In genomic region chr5:3359642-3360041, GRCh38 we compare ENCODE assay signal across 23 cellular contexts.
DNase-seq lines count a peak whose midpoint lies in the region; ATAC-seq and TF ChIP-seq lines count a peak whose summit lies in the region.
"Had no signal": no experiment of that assay in that cellular context is flagged by ENCODE, and none has a peak within 500 bp of the region (broad histone marks: within the 10 kb centered on the region; RNA-seq: fewer than 3 reads in every experiment).

No MANE protein-coding gene starts in this region.

- H3K4me3 Mint-ChIP-seq in glutamatergic neuron (ENCODE audit: unreplicated experiment) = no peak overlapping the region
- H3K4me3 Mint-ChIP-seq in type B pancreatic cell = no peak overlapping the region
- H3K4me3 Mint-ChIP-seq: CD4-positive, CD25-positive, alpha-beta regulatory T cell had no signal

- H3K27ac Mint-ChIP-seq in glutamatergic neuron (ENCODE audit: unreplicated experiment) = peak overlapping the region; percentile 3
- H3K27ac Mint-ChIP-seq in type B pancreatic cell = no peak overlapping the region
- H3K27ac Mint-ChIP-seq: CD4-positive, CD25-positive, alpha-beta regulatory T cell; IgD-negative memory B cell had no signal

- no peaks in the 10 kb centered on the region for H3K9me3 Mint-ChIP-seq in glutamatergic neuron (ENCODE audit: unreplicated experiment)
- peaks cover 5% of the 10 kb centered on the region for H3K9me3 Mint-ChIP-seq in type B pancreatic cell

- peaks cover 13% of the 10 kb centered on the region for H3K4me1 Mint-ChIP-seq in glutamatergic neuron (ENCODE audit: low read depth, unreplicated experiment)
- H3K4me1 Mint-ChIP-seq in type B pancreatic cell (ENCODE audit: unreplicated experiment) = no peaks in the 10 kb centered on the region
- H3K4me1 Mint-ChIP-seq: IgD-negative memory B cell had no signal

- DNase-seq in NCI-H82 (lab: John Stamatoyannopoulos, UW) = peak; percentile 1
- DNase-seq in NCI-H82 treated with DMSO at 0.1 percent for 48 hours (lab: John Stamatoyannopoulos, UW; ENCODE audit: unreplicated experiment) = no peak
- peak; percentile 79 for DNase-seq in NAMALWA (ENCODE audit: low spot score)
- no peak for DNase-seq in glutamatergic neuron
- peak; percentile 16 for DNase-seq in type B pancreatic cell (ENCODE audit: extremely low spot score, unreplicated experiment)
- DNase-seq in NCI-H510A treated with DMSO at 0.1 percent for 48 hours (lab: John Stamatoyannopoulos, UW) = no peak
- DNase-seq: 8988T; Caco-2; CD4-positive, CD25-positive, alpha-beta regulatory T cell; DMS53; GM23248; Karpas-422; NCI-H1092; NCI-H1436 treated with DMSO at 0.1 percent for 48 hours; NCI-H2029; NCI-H2171 treated with DMSO at 0.1 percent for 48 hours; NCI-H446; NCI-H748 treated with DMSO at 0.1 percent for 48 hours; SHP77 treated with DMSO at 0.1 percent for 48 hours; SK-N-SH had no signal

- peaks cover 3% of the 10 kb centered on the region for H3K27me3 Mint-ChIP-seq in glutamatergic neuron (ENCODE audit: unreplicated experiment)
- H3K27me3 Mint-ChIP-seq in type B pancreatic cell = peaks cover 25% of the 10 kb centered on the region
- H3K27me3 Mint-ChIP-seq: CD4-positive, CD25-positive, alpha-beta regulatory T cell; IgD-negative memory B cell had no signal

- H3K36me3 Mint-ChIP-seq in glutamatergic neuron (ENCODE audit: unreplicated experiment) (peaks cover 5% of the 10 kb centered on the region), type B pancreatic cell (no peaks in the 10 kb centered on the region)
- H3K36me3 Mint-ChIP-seq: CD4-positive, CD25-positive, alpha-beta regulatory T cell had no signal

- ATAC-seq in GM18907 (IDR thresholded peaks at IDR 0.05; ENCODE audit: unreplicated experiment) (no peak), GM18867 (IDR thresholded peaks at IDR 0.05; ENCODE audit: unreplicated experiment) (no peak)

- TF ChIP-seq CTCF in glutamatergic neuron (IDR thresholded peaks at IDR 0.05; ENCODE audit: partially characterized antibody, unreplicated experiment) (no peak), type B pancreatic cell (conservative IDR thresholded peaks at IDR 0.05) (no peak)

Comparison
In these comparisons a context has a peak if more than half of its experiments do, and no peak if none do; other contexts are left out.
1. DNase-seq: peak in NCI-H82 (single experiment), NAMALWA (single experiment) and type B pancreatic cell (single experiment); none in NCI-H82 treated with DMSO at 0.1 percent for 48 hours (single experiment), glutamatergic neuron (single experiment) and NCI-H510A treated with DMSO at 0.1 percent for 48 hours (single experiment).